In genomic region chr14:23160924-23161522, GRCh38 we compare ENCODE assay signal across 8 cellular contexts. TPM values are rescaled to one million over a fixed set of nuclear protein-coding genes. Genes with fewer than 3 reads are reported as not detected.
A peak's percentile ranks its signal among the peaks of the same experiment; 100 is the strongest.
DNase-seq lines count a peak whose midpoint lies in the region; ATAC-seq, FAIRE-seq and TF ChIP-seq lines count a peak whose summit lies in the region.

No MANE protein-coding gene starts in this region.

- ATAC-seq in K562 = peak; percentile 82
- ATAC-seq in GM19351 (IDR thresholded peaks at IDR 0.05; ENCODE audit: unreplicated experiment) = no peak
- no peak for ATAC-seq in stimulated activated naive CD8-positive, alpha-beta T cell treated with anti-CD3 and anti-CD28 coated beads, Interleukin-15, Interleukin-2, amounts not matched to agents 100 U/mL and 50 U/mL, for 24 hours

- H3K79me2 ChIP-seq in K562 (ENCODE audit: control insufficient read depth, insufficient read depth, low read length) = no peaks in the 10 kb centered on the region

- no peak for TF ChIP-seq EP300 in K562 (IDR thresholded peaks at IDR 0.05; ENCODE audit: low read length)

- H3K4me2 ChIP-seq in K562 (ENCODE audit: insufficient read depth, low read length) = peak overlapping the region; percentile 69

- no peak for TF ChIP-seq CTCF in LNCaP clone FGC (IDR thresholded peaks at IDR 0.05; ENCODE audit: control insufficient read depth, extremely low read depth, insufficient read depth)
- no peak for TF ChIP-seq CTCF in K562 (IDR thresholded peaks at IDR 0.05 in 2 of 3, conservative IDR thresholded peaks at IDR 0.05 in 1 of 3; ENCODE audit: insufficient read depth in 2 of 3, low read depth in 1 of 3, low read length in 3 of 3)

- intact Hi-C loops in K562 (cut with micrococcal nuclease) = no loop called here

- WGBS in K562 (ENCODE audit: insufficient coverage, low coverage, missing lambda C conversion rate) = 21% methylated on average over 8 of the region's 11 CpGs

- H3K4me1 ChIP-seq in K562 (replicated peaks in 1 of 2; ENCODE audit: control insufficient read depth in 2 of 2, insufficient read depth in 2 of 2, low read length in 2 of 2) = peaks cover 53 to 55% of the 10 kb centered on the region in 2 experiments
- peaks cover 41% of the 10 kb centered on the region for H3K4me1 ChIP-seq in iPS-18a (ENCODE audit: control insufficient read depth, low read depth, low read length)
- H3K4me1 ChIP-seq in skeletal muscle tissue (ENCODE audit: control insufficient read depth in 3 of 3, insufficient read depth in 3 of 3, low read length in 3 of 3) = peaks cover 12 to 18% (median 14%) of the 10 kb centered on the region in 3 donors

- no peak; a peak in 1 of 4 replicates for TF ChIP-seq RAD21 in K562 (CRISPR knock-in tag; conservative IDR thresholded peaks at IDR 0.05 in 1 of 2, IDR thresholded peaks at IDR 0.05 in 1 of 2)

- H3K9me3 ChIP-seq in K562 (replicated peaks; ENCODE audit: control insufficient read depth, insufficient read depth, low read depth, low read length) = no peaks in the 10 kb centered on the region
- H3K9me3 ChIP-seq in iPS-18a (ENCODE audit: control insufficient read depth, low read depth, low read length) = no peaks in the 10 kb centered on the region
- no peaks in the 10 kb centered on the region for H3K9me3 ChIP-seq in skeletal muscle tissue (ENCODE audit: control insufficient read depth in 3 of 3, low read length in 3 of 3)

- BruUV-seq in K562 (replicated peaks; lab: Mats Ljungman, UMichigan) = no TSS peak

- H3K27ac ChIP-seq in K562 (ENCODE audit: extremely low read depth, low read depth, low read length) (peak overlapping the region; percentile 85), iPS-18a (ENCODE audit: low read length) (peak overlapping the region; percentile 70), skeletal muscle tissue (ENCODE audit: low read depth, low read length) (peak overlapping the region; percentile 80)

- no peaks in the 10 kb centered on the region for H3K9me1 ChIP-seq in K562 (ENCODE audit: control insufficient read depth, insufficient read depth, low read length)

- no peaks in the 10 kb centered on the region for H3K27me3 ChIP-seq in K562 (ENCODE audit: control insufficient read depth in 2 of 2, insufficient read depth in 2 of 2, low read length in 2 of 2)
- no peaks in the 10 kb centered on the region for H3K27me3 ChIP-seq in iPS-18a (ENCODE audit: control insufficient read depth, insufficient read depth, low read length)
- H3K27me3 ChIP-seq in skeletal muscle tissue (ENCODE audit: control insufficient read depth in 3 of 3, insufficient read depth in 3 of 3, low read length in 3 of 3) = no peaks in the 10 kb centered on the region

- POLR2A ChIA-PET in K562 (lab: Yijun Ruan, JAX) = interaction anchor here (0.6 to 2.0 kb wide), 8 partner anchors 9 to 72 kb away, joined by 3 to 5 read pairs (median 3); no protein-coding TSS in a partner anchor

- peak overlapping the region; percentile 60 to 82; a peak in 3 of 4 replicates for H3K9ac ChIP-seq in K562 (ENCODE audit: insufficient read depth in 1 of 2, low read depth in 2 of 2, low read length in 2 of 2)
- H3K9ac ChIP-seq in iPS-18a (ENCODE audit: low read length) = peak overlapping the region; percentile 72
- H3K9ac ChIP-seq in skeletal muscle tissue (ENCODE audit: low read depth in 1 of 3, low read length in 3 of 3) = no peak overlapping the region

- H3K36me3 ChIP-seq in K562 (ENCODE audit: control insufficient read depth, insufficient read depth, low read length) = no peaks in the 10 kb centered on the region
- peaks cover 39% of the 10 kb centered on the region for H3K36me3 ChIP-seq in iPS-18a (ENCODE audit: control insufficient read depth, low read depth, low read length)
- peaks cover 3 to 6% (median 4%) of the 10 kb centered on the region in 3 donors for H3K36me3 ChIP-seq in skeletal muscle tissue (ENCODE audit: control insufficient read depth in 3 of 3, insufficient read depth in 3 of 3, low read length in 3 of 3)

- no peaks in the 10 kb centered on the region for H4K20me1 ChIP-seq in K562 (replicated peaks; ENCODE audit: control insufficient read depth, insufficient read depth, low read length)

- H3K4me3 ChIP-seq in LNCaP clone FGC (ENCODE audit: low read depth, low read length) (no peak overlapping the region), K562 (no peak overlapping the region), iPS-18a (ENCODE audit: low read length) (peak overlapping the region; percentile 43), skeletal muscle tissue (ENCODE audit: low read length in 3 of 3) (no peak overlapping the region)

- peak; percentile 67 for DNase-seq in LNCaP clone FGC (ENCODE audit: low read depth)
- peak; percentile 66 to 85 (median 69) for DNase-seq in K562 (ENCODE audit: extremely low read depth in 1 of 4, low spot score in 3 of 4)
- DNase-seq in GM19240 (ENCODE audit: insufficient read length, low spot score) = no peak
- DNase-seq in stimulated activated naive CD8-positive, alpha-beta T cell treated with anti-CD3 and anti-CD28 coated beads, Interleukin-15, Interleukin-2, amounts not matched to agents 100 U/mL and 50 U/mL, for 24 hours = no peak
- no peak for DNase-seq in activated CD4-positive, alpha-beta T cell treated with anti-CD3 and anti-CD28 coated beads, Interleukin-2, amount 50 U/mL, for 1 hour

- TF ChIP-seq POLR2A in K562 (conservative IDR thresholded peaks at IDR 0.05) = peak; percentile 57

- peak overlapping the region; percentile 96 for H2AFZ ChIP-seq in K562 (ENCODE audit: low read depth, low read length)

- in situ Hi-C loops in K562 (cut with MboI) = no loop called here

- peak; percentile 93 for FAIRE-seq in K562 (lab: Jason Lieb, UNC)

- CTCF ChIA-PET in K562 (lab: Yijun Ruan, JAX; ENCODE audit: low intra/inter-chr PET ratio) = no interaction called here

TF ChIP-seq in K562, 482 proteins besides CTCF, POLR2A, EP300 and RAD21 (continues in another document):
- TF ChIP-seq ADNP (tag; IDR thresholded peaks at IDR 0.05) (no peak), RCOR1 (IDR thresholded peaks at IDR 0.05; ENCODE audit: borderline replicate concordance in 1 of 2, low read depth in 2 of 2, low read length in 2 of 2) (0 out of 4 replicates have a peak, but pooled peaks of 1 of the 2 experiments have one; percentile 26)

RNA-seq across cellular contexts. Expression of gene SLC7A8, which starts 22.4 kb away (rescaled TPM):
- total RNA-seq in K562 (2011; cell fraction: chromatin; rRNA removed; ENCODE audit: low replicate concordance) = 10.1 and 17.6 TPM in 2 replicates
- 12.9 and 14.5 TPM in 2 replicates for total RNA-seq in K562 (2011; cell fraction: nucleolus; rRNA removed)
- total RNA-seq in K562 (2011; cell fraction: nucleoplasm; rRNA removed) = 24.6 and 30.7 TPM in 2 replicates
- 5.3 and 6.0 TPM in 2 replicates for total RNA-seq in K562 (2014; rRNA removed)
- 3.5 and 4.0 TPM in 2 replicates for total RNA-seq in K562 (2014; rRNA removed; fragmentation: Illumina TruSeq; extraction: Trizol)
- total RNA-seq in K562 (2015; rRNA removed; fragmentation: Illumina TruSeq; extraction: Trizol) = 3.4 and 4.5 TPM in 2 replicates
- total RNA-seq in K562 (2021) = 19.6 and 21.6 TPM in 2 replicates
- polyA plus RNA-seq in K562 (2011; rRNA removed) = 19.3 and 42.6 TPM in 2 replicates
- polyA plus RNA-seq in K562 (2011; cell fraction: cytosol; rRNA removed) = 26.8 and 32.0 TPM in 2 replicates
- 17.7 and 21.6 TPM in 2 replicates for polyA plus RNA-seq in K562 (2011; cell fraction: nucleus; rRNA removed)
- polyA plus RNA-seq in K562 (2012) = 16.4 and 25.4 TPM in 2 replicates
- 30.1 and 33.0 TPM in 2 replicates for polyA plus RNA-seq in K562 (2014; fragmentation: Illumina TruSeq; extraction: Trizol)
- 1 to 10 TPM; 2.0 to 2.3 TPM for polyA plus RNA-seq in K562 (2014; fragmentation: Nextera tagmentation; extraction: Ambion mirVana)
- polyA plus RNA-seq in K562 (2014; rRNA removed) = 10.1 and 10.6 TPM in 2 replicates
- polyA minus RNA-seq in K562 (2011; rRNA and poly(A)+ RNA removed) = 10.9 and 16.5 TPM in 2 replicates
- polyA minus RNA-seq in K562 (2011; cell fraction: cytosol; rRNA and poly(A)+ RNA removed) = 22.9 and 23.3 TPM in 2 replicates
- 4.4 and 9.4 TPM in 2 replicates for polyA minus RNA-seq in K562 (2011; cell fraction: nucleus; rRNA and poly(A)+ RNA removed)
- total RNA-seq in skeletal muscle tissue = 4.7 TPM

RNA-seq across cellular contexts. Expression of gene CEBPE, which starts 42.0 kb away (rescaled TPM):
- total RNA-seq in K562 (2011; cell fraction: chromatin; rRNA removed; ENCODE audit: low replicate concordance) = not detected in 2 replicates
- total RNA-seq in K562 (2011; cell fraction: nucleolus; rRNA removed) = not detected in 2 replicates
- not detected in 2 replicates for total RNA-seq in K562 (2011; cell fraction: nucleoplasm; rRNA removed)
- 0.09 TPM in 1 of 2 replicates, not detected in the other for total RNA-seq in K562 (2014; rRNA removed)
- total RNA-seq in K562 (2014; rRNA removed; fragmentation: Illumina TruSeq; extraction: Trizol) = not detected in 2 replicates
- total RNA-seq in K562 (2015; rRNA removed; fragmentation: Illumina TruSeq; extraction: Trizol) = not detected in 2 replicates
- total RNA-seq in K562 (2021) = 0.13 and 0.16 TPM in 2 replicates
- polyA plus RNA-seq in K562 (2011; rRNA removed) = 0.09 TPM in 1 of 2 replicates, not detected in the other
- polyA plus RNA-seq in K562 (2011; cell fraction: cytosol; rRNA removed) = 0.09 and 0.12 TPM in 2 replicates
- not detected in 2 replicates for polyA plus RNA-seq in K562 (2011; cell fraction: nucleus; rRNA removed)
- polyA plus RNA-seq in K562 (2012) = 0.18 TPM in 1 of 2 replicates, not detected in the other
- polyA plus RNA-seq in K562 (2014; fragmentation: Illumina TruSeq; extraction: Trizol) = not detected in 2 replicates
- not detected for polyA plus RNA-seq in K562 (2014; fragmentation: Nextera tagmentation; extraction: Ambion mirVana)
- polyA plus RNA-seq in K562 (2014; rRNA removed) = 0.12 and 0.15 TPM in 2 replicates
- polyA minus RNA-seq in K562 (2011; rRNA and poly(A)+ RNA removed) = not detected in 2 replicates
- not detected in 2 replicates for polyA minus RNA-seq in K562 (2011; cell fraction: cytosol; rRNA and poly(A)+ RNA removed)
- not detected in 2 replicates for polyA minus RNA-seq in K562 (2011; cell fraction: nucleus; rRNA and poly(A)+ RNA removed)
- under 0.01 TPM for total RNA-seq in skeletal muscle tissue

RNA-seq across cellular contexts. Expression of gene CIROP, which starts 56.2 kb away (rescaled TPM):
- not detected in 2 replicates for total RNA-seq in K562 (2011; cell fraction: chromatin; rRNA removed; ENCODE audit: low replicate concordance)
- total RNA-seq in K562 (2011; cell fraction: nucleolus; rRNA removed) = not detected in 2 replicates
- not detected in 2 replicates for total RNA-seq in K562 (2011; cell fraction: nucleoplasm; rRNA removed)
- not detected in 2 replicates for total RNA-seq in K562 (2014; rRNA removed)
- not detected in 2 replicates for total RNA-seq in K562 (2014; rRNA removed; fragmentation: Illumina TruSeq; extraction: Trizol)
- total RNA-seq in K562 (2015; rRNA removed; fragmentation: Illumina TruSeq; extraction: Trizol) = not detected in 2 replicates
- not detected in 2 replicates for total RNA-seq in K562 (2021)
- not detected in 2 replicates for polyA plus RNA-seq in K562 (2011; rRNA removed)
- not detected in 2 replicates for polyA plus RNA-seq in K562 (2011; cell fraction: cytosol; rRNA removed)
- polyA plus RNA-seq in K562 (2011; cell fraction: nucleus; rRNA removed) = not detected in 2 replicates
- not detected in 2 replicates for polyA plus RNA-seq in K562 (2012)
- polyA plus RNA-seq in K562 (2014; fragmentation: Illumina TruSeq; extraction: Trizol) = not detected in 2 replicates
- not detected for polyA plus RNA-seq in K562 (2014; fragmentation: Nextera tagmentation; extraction: Ambion mirVana)
- polyA plus RNA-seq in K562 (2014; rRNA removed) = not detected in 2 replicates
- polyA minus RNA-seq in K562 (2011; rRNA and poly(A)+ RNA removed) = not detected in 2 replicates
- polyA minus RNA-seq in K562 (2011; cell fraction: cytosol; rRNA and poly(A)+ RNA removed) = not detected in 2 replicates
- not detected in 2 replicates for polyA minus RNA-seq in K562 (2011; cell fraction: nucleus; rRNA and poly(A)+ RNA removed)
- not detected for total RNA-seq in skeletal muscle tissue

Comparison
In these comparisons a context has a peak if more than half of its experiments do, and no peak if none do; other contexts are left out.
1. DNase-seq: peak in LNCaP clone FGC (single experiment) and K562 (4 of 4); none in GM19240 (single experiment), stimulated activated naive CD8-positive, alpha-beta T cell treated with anti-CD3 and anti-CD28 coated beads, Interleukin-15, Interleukin-2, amounts not matched to agents 100 U/mL and 50 U/mL, for 24 hours (single experiment) and activated CD4-positive, alpha-beta T cell treated with anti-CD3 and anti-CD28 coated beads, Interleukin-2, amount 50 U/mL, for 1 hour (single experiment).
2. H3K9ac ChIP-seq: peak in K562 (2 of 2) and iPS-18a (single experiment); none in skeletal muscle tissue (0 of 3).
3. Peak in every context shown above with its lines, with median percentiles within 50 percentile points of each other: H3K27ac ChIP-seq.